ENCODE assay signal across 8 cellular contexts in genomic region chrX:101390664-101391525, GRCh38. TPM values are rescaled to one million over a fixed set of nuclear protein-coding genes. Genes with fewer than 3 reads are reported as not detected.
DNase-seq lines count a peak whose midpoint lies in the region; ATAC-seq and TF ChIP-seq lines count a peak whose summit lies in the region.

TSS of gene RPL36A (plus strand) at chrX:101391011. CDS start at chrX:101391044, 33 bp downstream.

- H3K4me3 Mint-ChIP-seq in Calu3 (ENCODE audit: low read depth, unreplicated experiment): peak within 1 kb of the TSS; percentile 88

- H3K9me3 Mint-ChIP-seq in Calu3 (ENCODE audit: low read depth, unreplicated experiment): no peaks in the 10 kb centered on the region

- peak within 1 kb of the TSS; percentile 93 for H3K27ac ChIP-seq in HUES48 (ENCODE audit: low read depth, low read length)

- intact Hi-C loops in Calu3 (cut with micrococcal nuclease; ENCODE audit: unreplicated experiment): loop anchor here (2.0 kb wide), 1 partner anchor 18 kb away; the partner anchor contains the start of gene HNRNPH2

- H3K27me3 ChIP-seq in HUES48 (ENCODE audit: control insufficient read depth, insufficient read depth, low read length): no peaks in the 10 kb centered on the region
- no peaks in the 10 kb centered on the region for H3K27me3 ChIP-seq in NT2/D1 (ENCODE audit: insufficient read depth, insufficient read length)
- H3K27me3 ChIP-seq in mononuclear cell (ENCODE audit: insufficient read depth, low read length): no peaks in the 10 kb centered on the region

- peak within 1 kb of the TSS; percentile 76 for H3K4me3 ChIP-seq in HUES48 (ENCODE audit: low read depth, low read length)
- peak within 1 kb of the TSS; percentile 97 for H3K4me3 ChIP-seq in NT2/D1 (ENCODE audit: insufficient read length, low read depth)
- H3K4me3 ChIP-seq in mononuclear cell (ENCODE audit: low read length): peak within 1 kb of the TSS; percentile 60

- H3K27ac Mint-ChIP-seq in Calu3 (ENCODE audit: unreplicated experiment): peak within 1 kb of the TSS; percentile 96

- H3K36me3 ChIP-seq in HUES48 (ENCODE audit: control insufficient read depth, insufficient read depth, low read length) (peaks cover 41% of the 10 kb centered on the region), NT2/D1 (ENCODE audit: insufficient read depth, insufficient read length, low read length) (peaks cover 40% of the 10 kb centered on the region)

- TF ChIP-seq CTCF in Calu3 (IDR thresholded peaks at IDR 0.05; ENCODE audit: unreplicated experiment): peak; percentile 59

- H3K27me3 Mint-ChIP-seq in Calu3 (ENCODE audit: unreplicated experiment): peaks cover 11% of the 10 kb centered on the region

- peak; percentile 85 for DNase-seq in Calu3
- DNase-seq in NT2/D1 (ENCODE audit: low read depth, low spot score): peak; percentile 86
- peak; percentile 44 for DNase-seq in activated CD8-positive, alpha-beta memory T cell treated with anti-CD3 and anti-CD28 coated beads, Interleukin-2, amount 50 U/mL, for 1 hour (ENCODE audit: extremely low read depth)
- DNase-seq in epidermal melanocyte (ENCODE audit: insufficient read length, low spot score): peak; percentile 58
- peak; percentile 36 to 54 for DNase-seq in stimulated activated CD8-positive, alpha-beta memory T cell treated with anti-CD3 and anti-CD28 coated beads, Interleukin-4, amount 100 ng/mL, for 1 hour (ENCODE audit: low read depth in 2 of 2, low spot score in 1 of 2)

- ATAC-seq in GM21390 (IDR thresholded peaks at IDR 0.05; ENCODE audit: unreplicated experiment): peak; percentile 80

- H3K36me3 Mint-ChIP-seq in Calu3 (ENCODE audit: insufficient read depth, unreplicated experiment): peaks cover 51% of the 10 kb centered on the region

- H3K9ac ChIP-seq in HUES48 (ENCODE audit: low read depth, low read length) (peak within 1 kb of the TSS; percentile 91), NT2/D1 (ENCODE audit: insufficient read length, low read depth) (peak within 1 kb of the TSS; percentile 99)

- peaks cover 15% of the 10 kb centered on the region for H3K4me1 Mint-ChIP-seq in Calu3 (ENCODE audit: low read depth, unreplicated experiment)

- H3K9me3 ChIP-seq in HUES48 (ENCODE audit: control insufficient read depth, insufficient read depth, low read length) (peaks cover 27% of the 10 kb centered on the region), NT2/D1 (ENCODE audit: insufficient read depth, low read length) (no peaks in the 10 kb centered on the region), mononuclear cell (ENCODE audit: low read depth, low read length) (no peaks in the 10 kb centered on the region)

- H3K4me1 ChIP-seq in HUES48 (ENCODE audit: control insufficient read depth, insufficient read depth, low read length) (no peaks in the 10 kb centered on the region), NT2/D1 (ENCODE audit: insufficient read depth, insufficient read length) (peaks cover 3% of the 10 kb centered on the region), mononuclear cell (ENCODE audit: insufficient read depth, low read length) (peaks cover 21% of the 10 kb centered on the region)

- CTCF ChIA-PET in Calu3 (lab: Charles Lee): interaction anchor here (0.6 to 1.0 kb wide), 5 partner anchors 11 to 42 kb away, joined by 3 to 5 read pairs (median 3); partner anchors contain the start of gene TIMM8A

- TSS peak; percentile 64 for BruUV-seq in Calu3 (replicated peaks; lab: Mats Ljungman, UMichigan)

RNA-seq across cellular contexts. Expression of gene RPL36A, which starts in this region (rescaled TPM):
- total RNA-seq in Calu3 (2022): 238 and 239 TPM in 2 replicates
- total RNA-seq in mononuclear cell: 245 TPM

Comparison
In these comparisons a context has a peak if more than half of its experiments do, and no peak if none do; other contexts are left out.
1. Peak in every context shown above with its lines: DNase-seq, ATAC-seq, H3K4me3 ChIP-seq and H3K27ac ChIP-seq.